In the genomic region with DNA sequence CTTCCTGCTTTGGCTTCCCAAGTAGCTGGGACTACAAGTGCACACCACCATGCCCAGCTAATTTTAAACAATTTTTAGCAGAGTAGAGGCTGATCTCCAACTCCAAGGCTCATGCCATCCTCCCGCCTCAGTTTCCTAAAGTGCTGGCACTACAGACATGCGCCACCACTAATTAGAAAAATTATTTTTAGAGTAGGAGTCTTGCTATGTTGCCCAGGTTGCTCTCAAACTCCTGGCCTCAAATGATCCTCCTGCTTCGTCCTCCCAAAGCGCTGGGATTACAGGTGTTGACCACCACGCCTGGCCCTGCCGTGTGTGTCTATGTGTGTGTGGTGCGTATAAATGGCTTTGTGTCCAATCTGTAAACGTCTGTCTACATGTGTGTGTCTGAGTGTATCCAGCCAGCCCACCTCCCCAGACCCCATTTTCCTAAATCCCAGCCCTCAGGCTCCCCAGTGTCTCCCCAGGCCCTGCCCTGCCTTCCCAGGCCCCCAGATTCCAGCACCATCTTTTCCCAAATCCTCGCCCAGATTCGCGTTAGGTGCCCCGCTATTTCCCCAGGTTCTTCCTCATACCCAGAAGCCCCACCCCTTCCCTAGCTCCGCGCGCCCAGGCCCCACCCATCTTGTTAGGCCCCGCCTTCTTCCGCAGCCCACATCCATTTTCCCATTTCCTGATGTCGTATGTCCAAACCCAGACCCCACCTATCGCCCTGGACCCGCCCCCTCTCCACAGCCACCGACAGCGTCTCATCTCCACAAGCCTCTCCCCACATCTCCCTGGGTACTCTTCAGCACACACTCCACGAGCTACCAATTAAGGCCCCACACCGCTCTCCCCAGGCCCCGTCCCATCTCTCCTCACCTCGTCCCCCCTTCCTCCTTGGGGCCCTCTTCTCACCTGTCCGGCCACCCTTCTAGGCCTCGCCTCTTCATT, we compare ENCODE assay signal across 8 cellular contexts. TPM values are rescaled to one million over a fixed set of nuclear protein-coding genes. Genes with fewer than 3 reads are reported as not detected.
A peak's percentile ranks its signal among the peaks of the same experiment; 100 is the strongest.
DNase-seq lines count a peak whose midpoint lies in the region; ATAC-seq and TF ChIP-seq lines count a peak whose summit lies in the region.

No MANE protein-coding gene starts in this region.

- no peak for DNase-seq in CD8-positive, alpha-beta memory T cell
- DNase-seq in NB4 (ENCODE audit: low read depth) (peak; percentile 73), mucosa of descending colon (peak; percentile 39 to 64 (median 63)), ACHN (no peak), HuH-7.5 (ENCODE audit: low spot score) (no peak)
- peak; percentile 36 for DNase-seq in activated naive CD4-positive, alpha-beta T cell treated with anti-CD3 and anti-CD28 coated beads, Interleukin-2, amount 50 U/mL, for 16 hours
- DNase-seq in effector CD8-positive, alpha-beta T cell (lab: John Stamatoyannopoulos, UW): no peak

- in situ Hi-C loops in ACHN (cut with HindIII; ENCODE audit: low pct_ligation_motif_present, low pct_unique_long_range_greater_than_20kb, low sequenced_read_pairs): no loop called here

- no peak for TF ChIP-seq CTCF in NB4 (IDR thresholded peaks at IDR 0.05; ENCODE audit: low read depth, low read length)
- TF ChIP-seq CTCF in mucosa of descending colon (IDR thresholded peaks at IDR 0.05): no peak

- no peaks in the 10 kb centered on the region for H3K9me3 ChIP-seq in CD8-positive, alpha-beta memory T cell (ENCODE audit: low read length)
- H3K9me3 ChIP-seq in mucosa of descending colon: no peaks in the 10 kb centered on the region

- intact Hi-C loops in mucosa of descending colon (cut with DNase I, micrococcal nuclease): no loop called here

- ATAC-seq in mucosa of descending colon (peak; percentile 75), GM18870 (IDR thresholded peaks at IDR 0.05; ENCODE audit: unreplicated experiment) (no peak)

- no peaks in the 10 kb centered on the region for H3K36me3 Mint-ChIP-seq in CD8-positive, alpha-beta memory T cell

- H3K27me3 Mint-ChIP-seq in CD8-positive, alpha-beta memory T cell: peaks cover 48 to 72% of the 10 kb centered on the region in 2 donors

- peak overlapping the region in 6 of 7 donors; percentile 65 to 80 (median 74) for H3K4me3 Mint-ChIP-seq in CD8-positive, alpha-beta memory T cell

- peaks cover 31% of the 10 kb centered on the region for H3K27me3 ChIP-seq in CD8-positive, alpha-beta memory T cell (ENCODE audit: insufficient read depth, low read length, poor library complexity, severe bottlenecking)

- POLR2A ChIA-PET in CD8-positive, alpha-beta memory T cell (lab: Charles Lee): no interaction called here

- no peak for TF ChIP-seq POLR2A in NB4 (IDR thresholded peaks at IDR 0.05; ENCODE audit: extremely low read depth, insufficient read length)

- H3K4me1 ChIP-seq in CD8-positive, alpha-beta memory T cell (ENCODE audit: insufficient read depth, low read length): peaks cover 45% of the 10 kb centered on the region
- H3K4me1 ChIP-seq in mucosa of descending colon (ENCODE audit: low read depth): peaks cover 9% of the 10 kb centered on the region

- H3K4me1 Mint-ChIP-seq in CD8-positive, alpha-beta memory T cell: peaks cover 44 to 57% (median 54%) of the 10 kb centered on the region in 3 donors

- H3K9me3 Mint-ChIP-seq in CD8-positive, alpha-beta memory T cell: peaks cover 0 to 2% (median 0%) of the 10 kb centered on the region in 5 donors

- H3K27ac Mint-ChIP-seq in CD8-positive, alpha-beta memory T cell: peak overlapping the region in 1 of 8 donors; percentile 22

- H3K27ac ChIP-seq in CD8-positive, alpha-beta memory T cell (ENCODE audit: low read depth, low read length): peak overlapping the region; percentile 38

- H3K4me3 ChIP-seq in CD8-positive, alpha-beta memory T cell (ENCODE audit: low read length): peak overlapping the region; percentile 21
- H3K4me3 ChIP-seq in NB4 (ENCODE audit: low read depth, low read length) (no peak overlapping the region), mucosa of descending colon (no peak overlapping the region)

- CTCF ChIA-PET in CD8-positive, alpha-beta memory T cell (lab: Charles Lee): interaction anchor here (0.8 to 1.7 kb wide), 3 partner anchors 10 to 19 kb away, joined by 3 to 5 read pairs (median 5); no protein-coding TSS in a partner anchor

- no peaks in the 10 kb centered on the region for H3K36me3 ChIP-seq in CD8-positive, alpha-beta memory T cell (ENCODE audit: insufficient read depth, low read length)
- H3K36me3 ChIP-seq in mucosa of descending colon (ENCODE audit: low read depth): no peaks in the 10 kb centered on the region

RNA-seq across cellular contexts. Expression of a gene that starts 24.9 kb away (rescaled TPM):
- not detected for total RNA-seq in CD8-positive, alpha-beta memory T cell
- polyA plus RNA-seq in CD8-positive, alpha-beta memory T cell: not detected
- 10 to 100 TPM in 1 of 3 donors, 1 to 10 TPM in 1, under 1 TPM in 1; 0.75 to 17.5 (median 2.1) TPM for total RNA-seq in mucosa of descending colon

RNA-seq across cellular contexts. Expression of a gene that starts 27.5 kb away (rescaled TPM):
- not detected for total RNA-seq in CD8-positive, alpha-beta memory T cell
- not detected for polyA plus RNA-seq in CD8-positive, alpha-beta memory T cell
- 10 to 100 TPM in 1 of 3 donors, 1 to 10 TPM in 2; 2.1 to 11.6 (median 4.2) TPM for total RNA-seq in mucosa of descending colon

RNA-seq across cellular contexts. Expression of a gene that starts 37.2 kb away (rescaled TPM):
- 10 to 100 TPM; 10.8 to 12.4 TPM for total RNA-seq in CD8-positive, alpha-beta memory T cell
- polyA plus RNA-seq in CD8-positive, alpha-beta memory T cell: 5.9 TPM
- 1 to 10 TPM; 5.5 to 8.9 (median 8.9) TPM for total RNA-seq in mucosa of descending colon

Comparison
In these comparisons a context has a peak if more than half of its experiments do, and no peak if none do; other contexts are left out.
1. DNase-seq: peak in NB4 (single experiment), activated naive CD4-positive, alpha-beta T cell treated with anti-CD3 and anti-CD28 coated beads, Interleukin-2, amount 50 U/mL, for 16 hours (single experiment) and mucosa of descending colon (3 of 3); none in CD8-positive, alpha-beta memory T cell (0 of 5), ACHN (single experiment), effector CD8-positive, alpha-beta T cell (single experiment) and HuH-7.5 (single experiment).